In genomic region chr1:58857673-58858343, GRCh38 we compare ENCODE assay signal across 8 cellular contexts.
DNase-seq lines count a peak whose midpoint lies in the region; ATAC-seq and TF ChIP-seq lines count a peak whose summit lies in the region.
"Had no signal": no experiment of that assay in that cellular context is flagged by ENCODE, and none has a peak within 500 bp of the region (broad histone marks: within the 10 kb centered on the region; RNA-seq: fewer than 3 reads in every experiment).

No MANE protein-coding gene starts in this region.

- BruUV-seq in PC-3 (replicated peaks; lab: Mats Ljungman, UMichigan) = no TSS peak

- no peaks in the 10 kb centered on the region for H3K9me3 Mint-ChIP-seq in nephron

- peak overlapping the region; percentile 44 for H2AFZ ChIP-seq in KMS-11 (ENCODE audit: low read depth)
- H2AFZ ChIP-seq in PC-3 (ENCODE audit: low read length) = no peak overlapping the region

- no peaks in the 10 kb centered on the region for H4K20me1 ChIP-seq in KMS-11 (ENCODE audit: insufficient read depth)
- H4K20me1 ChIP-seq in PC-3 (ENCODE audit: low read length) = no peaks in the 10 kb centered on the region

- no peak overlapping the region for H3K4me3 Mint-ChIP-seq in nephron

- no peaks in the 10 kb centered on the region for H3K36me3 ChIP-seq in KMS-11 (ENCODE audit: insufficient read depth)
- no peaks in the 10 kb centered on the region for H3K36me3 ChIP-seq in PC-3 (ENCODE audit: low read depth, low read length)

- H3K36me3 Mint-ChIP-seq in nephron (ENCODE audit: low read depth) = no peaks in the 10 kb centered on the region

- H3K27me3 ChIP-seq in KMS-11 (ENCODE audit: insufficient read depth, low read depth) = no peaks in the 10 kb centered on the region
- no peaks in the 10 kb centered on the region for H3K27me3 ChIP-seq in PC-3 (ENCODE audit: low read length)

- ATAC-seq in GM19023 (IDR thresholded peaks at IDR 0.05; ENCODE audit: unreplicated experiment) (peak; percentile 85), HG02571 (IDR thresholded peaks at IDR 0.05; ENCODE audit: unreplicated experiment) (peak; percentile 88), PC-3 (no peak)

- CTCF ChIA-PET in PC-3 (lab: Charles Lee) = no interaction called here

- no peak for TF ChIP-seq CTCF in KMS-11 (conservative IDR thresholded peaks at IDR 0.05; ENCODE audit: low read depth, low read length)
- TF ChIP-seq CTCF in nephron (IDR thresholded peaks at IDR 0.05; ENCODE audit: unreplicated experiment in 3 of 3) = no peak
- no peak for TF ChIP-seq CTCF in PC-3 (conservative IDR thresholded peaks at IDR 0.05; ENCODE audit: low read depth, low read length)

- H3K79me2 ChIP-seq in KMS-11 (ENCODE audit: insufficient read depth, low read depth) (no peaks in the 10 kb centered on the region), PC-3 (ENCODE audit: low read length) (no peaks in the 10 kb centered on the region)

- peak overlapping the region in 2 of 3 experiments; percentile 41 to 58 for H3K27ac Mint-ChIP-seq in nephron

- no peaks in the 10 kb centered on the region for H3K9me3 ChIP-seq in PC-3 (ENCODE audit: low read length)

- peaks cover 72% of the 10 kb centered on the region for H3K4me1 ChIP-seq in KMS-11 (ENCODE audit: low read depth, poor library complexity, severe bottlenecking)
- H3K4me1 ChIP-seq in PC-3 (ENCODE audit: insufficient read depth, low read length) = peaks cover 17% of the 10 kb centered on the region

- H3K27ac ChIP-seq in KMS-11 = peak overlapping the region; percentile 81
- H3K27ac ChIP-seq in PC-3 (ENCODE audit: low read length) = no peak overlapping the region

- H3K4me3 ChIP-seq in KMS-11 (IDR thresholded peaks at IDR 0.05; ENCODE audit: insufficient read depth, low read depth, low read length) (no peak overlapping the region), PC-3 (ENCODE audit: low read length) (no peak overlapping the region)

- POLR2A ChIA-PET in PC-3 (lab: Charles Lee; ENCODE audit: unreplicated experiment) = no interaction called here

- no peaks in the 10 kb centered on the region for H3K27me3 Mint-ChIP-seq in nephron (ENCODE audit: low read depth)

- H3K9me2 ChIP-seq in PC-3 (replicated peaks; ENCODE audit: low read length) = no peaks in the 10 kb centered on the region; the same call in 1 of the 2 replicates

- peak overlapping the region; percentile 60 for H3K4me2 ChIP-seq in KMS-11
- H3K4me2 ChIP-seq in PC-3 (ENCODE audit: low read length) = no peak overlapping the region

- DNase-seq in PC-3 (no peak), AG08396 (ENCODE audit: low spot score) (no peak)
- DNase-seq in activated CD8-positive, alpha-beta memory T cell treated with anti-CD3 and anti-CD28 coated beads, Interleukin-2, amount 50 U/mL, for 48 hours = no peak
- DNase-seq: Right ventricle myocardium superior had no signal

- H3F3A ChIP-seq in PC-3 (ENCODE audit: low read length, unreplicated experiment) = no peaks in the 10 kb centered on the region

- intact Hi-C loops in PC-3 (cut with micrococcal nuclease) = no loop called here

- H3K9ac ChIP-seq in KMS-11 = peak overlapping the region; percentile 24; the same call in 1 of the 2 replicates
- H3K9ac ChIP-seq in PC-3 (ENCODE audit: low read length) = no peak overlapping the region

- H3K4me1 Mint-ChIP-seq in nephron = peaks cover 45% of the 10 kb centered on the region
